Comparison of ENCODE assay signal across 20 cellular contexts in genomic region chr22:50700387-50701075, GRCh38. TPM values are rescaled to one million over a fixed set of nuclear protein-coding genes. Genes with fewer than 3 reads are reported as not detected.
DNase-seq lines count a peak whose midpoint lies in the region; ATAC-seq and TF ChIP-seq lines count a peak whose summit lies in the region.
"Had no signal": no experiment of that assay in that cellular context is flagged by ENCODE, and none has a peak within 500 bp of the region (broad histone marks: within the 10 kb centered on the region; RNA-seq: fewer than 3 reads in every experiment).

No MANE protein-coding gene starts in this region.

- ATAC-seq in Right ventricle myocardium inferior (no peak), Right ventricle myocardium superior (ENCODE audit: poor library complexity) (no peak), mucosa of descending colon (no peak), upper lobe of right lung (no peak), GM21737 (IDR thresholded peaks at IDR 0.05; ENCODE audit: unreplicated experiment) (no peak)
- ATAC-seq: A549; activated T-cell treated with anti-CD3 and anti-CD28 coated beads, Interleukin-2, amount 50 U/mL, for 4 hours had no signal

- H3K9me3 ChIP-seq in right atrium auricular region: no peaks in the 10 kb centered on the region
- no peaks in the 10 kb centered on the region for H3K9me3 ChIP-seq in mucosa of descending colon
- no peaks in the 10 kb centered on the region for H3K9me3 ChIP-seq in upper lobe of right lung
- H3K9me3 ChIP-seq: A549, vagina had no signal

- intact Hi-C loops in Right ventricle myocardium inferior (cut with DNase I): no loop called here
- intact Hi-C loops in Right ventricle myocardium superior (cut with DNase I): no loop called here
- intact Hi-C loops in mucosa of descending colon (cut with DNase I, micrococcal nuclease): no loop called here
- intact Hi-C loops in upper lobe of right lung (cut with DNase I): no loop called here

- no peak for TF ChIP-seq CTCF in right atrium auricular region (IDR thresholded peaks at IDR 0.05)
- no peak for TF ChIP-seq CTCF in mucosa of descending colon (IDR thresholded peaks at IDR 0.05)
- no peak for TF ChIP-seq CTCF in upper lobe of right lung (IDR thresholded peaks at IDR 0.05)

- H3K4me3 ChIP-seq in right atrium auricular region: no peak overlapping the region
- H3K4me3 ChIP-seq in mucosa of descending colon: no peak overlapping the region
- H3K4me3 ChIP-seq in upper lobe of right lung: no peak overlapping the region
- H3K4me3 ChIP-seq: A549, vagina had no signal

- H3K27ac ChIP-seq in right atrium auricular region: no peak overlapping the region
- no peak overlapping the region for H3K27ac ChIP-seq in upper lobe of right lung
- H3K27ac ChIP-seq: A549, vagina, VCaP had no signal

- H3K27me3 ChIP-seq in right atrium auricular region (no peaks in the 10 kb centered on the region), upper lobe of right lung (no peaks in the 10 kb centered on the region)
- H3K27me3 ChIP-seq: vagina had no signal

- no peaks in the 10 kb centered on the region for H3K36me3 ChIP-seq in right atrium auricular region
- H3K36me3 ChIP-seq in mucosa of descending colon (ENCODE audit: low read depth): no peaks in the 10 kb centered on the region
- H3K36me3 ChIP-seq in upper lobe of right lung: peaks cover 4% of the 10 kb centered on the region

- H3K4me1 ChIP-seq in right atrium auricular region: peaks cover 0 to 34% of the 10 kb centered on the region in 2 donors
- peaks cover 4% of the 10 kb centered on the region for H3K4me1 ChIP-seq in mucosa of descending colon (ENCODE audit: low read depth)
- peaks cover 20% of the 10 kb centered on the region for H3K4me1 ChIP-seq in upper lobe of right lung

- peak; percentile 18 for DNase-seq in Right ventricle myocardium inferior (ENCODE audit: missing footprints)
- no peak for DNase-seq in right atrium auricular region (ENCODE audit: low spot score)
- DNase-seq in Right ventricle myocardium superior: peak; percentile 35
- DNase-seq in mucosa of descending colon: peak in 2 of 3 donors; percentile 9 to 34
- DNase-seq in upper lobe of right lung: peak; percentile 58
- no peak for DNase-seq in NOMO-1 treated with dmso at 0.1 percent for 144 hours (lab: John Stamatoyannopoulos, UW; ENCODE audit: unreplicated experiment)
- no peak for DNase-seq in SKM-1 (lab: John Stamatoyannopoulos, UW; ENCODE audit: unreplicated experiment)
- DNase-seq: activated CD4-positive, alpha-beta memory T cell treated with anti-CD3 and anti-CD28 coated beads for 36 hours; activated T-cell treated with anti-CD3 and anti-CD28 coated beads, Interleukin-2, amount 50 U/mL, for 4 hours; central memory CD4-positive, alpha-beta T cell; foreskin fibroblast; HCEC 1CT; NCI-H1417; NCI-H2171 had no signal

RNA-seq across cellular contexts. Expression of gene SHANK3, which starts 27.9 kb away (rescaled TPM):
- total RNA-seq in Right ventricle myocardium inferior: 22.2 TPM
- total RNA-seq in right atrium auricular region: 10 to 100 TPM in 1 of 2 donors, 1 to 10 TPM in 1; 8.2 to 12.3 TPM
- 19.3 TPM for total RNA-seq in Right ventricle myocardium superior
- total RNA-seq in mucosa of descending colon: 10 to 100 TPM in 1 of 3 donors, 1 to 10 TPM in 2; 3.9 to 14.2 (median 7.1) TPM
- total RNA-seq in upper lobe of right lung: 59.9 TPM
- total RNA-seq: HT-29 had no signal

RNA-seq across cellular contexts. Expression of gene ACR, which starts 37.5 kb away (rescaled TPM):
- 0.27 TPM for total RNA-seq in Right ventricle myocardium inferior
- under 1 TPM in 1 of 2 donors, not detected in 1; 0.39 TPM for total RNA-seq in right atrium auricular region
- total RNA-seq in Right ventricle myocardium superior: 0.43 TPM
- total RNA-seq in mucosa of descending colon: 1 to 10 TPM in 1 of 3 donors, under 1 TPM in 2; 0.41 to 1.4 (median 0.43) TPM
- 4.5 TPM for total RNA-seq in upper lobe of right lung
- total RNA-seq: activated CD4-positive, alpha-beta memory T cell treated with anti-CD3 and anti-CD28 coated beads for 36 hours; activated T-cell treated with anti-CD3 and anti-CD28 coated beads, Interleukin-2, amount 50 U/mL, for 4 hours; HT-29; LHCN-M2; vagina had no signal

Comparison
In these comparisons a context has a peak if more than half of its experiments do, and no peak if none do; other contexts are left out.
1. DNase-seq: peak in Right ventricle myocardium inferior (single experiment), Right ventricle myocardium superior (single experiment), mucosa of descending colon (2 of 3) and upper lobe of right lung (single experiment); none in right atrium auricular region (single experiment), NOMO-1 treated with dmso at 0.1 percent for 144 hours (single experiment) and SKM-1 (single experiment).